Comparison of ENCODE assay signal across 9 cellular contexts in genomic region chr12:50224026-50224692, GRCh38. TPM values are rescaled to one million over a fixed set of nuclear protein-coding genes. Genes with fewer than 3 reads are reported as not detected.
DNase-seq lines count a peak whose midpoint lies in the region; ATAC-seq, FAIRE-seq and TF ChIP-seq lines count a peak whose summit lies in the region.
"Had no signal": no experiment of that assay in that cellular context is flagged by ENCODE, and none has a peak within 500 bp of the region (broad histone marks: within the 10 kb centered on the region; RNA-seq: fewer than 3 reads in every experiment).

No MANE protein-coding gene starts in this region.

- no peak overlapping the region for H3K4me2 ChIP-seq in HepG2 (ENCODE audit: low read depth, low read length)

- H3K9ac ChIP-seq in HepG2 (ENCODE audit: insufficient read depth, low read depth, low read length): no peak overlapping the region

- H3K4me1 ChIP-seq in ACC112 (ENCODE audit: control insufficient read depth, insufficient read depth, low read length, unreplicated experiment) (peaks cover 18% of the 10 kb centered on the region), HepG2 (ENCODE audit: insufficient read depth, low read length) (peaks cover 9% of the 10 kb centered on the region; the same call in 1 of the 2 replicates)

- H2AFZ ChIP-seq in ACC112 (ENCODE audit: low read length, unreplicated experiment): no peak overlapping the region
- H2AFZ ChIP-seq in HepG2 (ENCODE audit: low read length): no peak overlapping the region

- H3K27ac ChIP-seq in ACC112 (ENCODE audit: low read depth, low read length): peak overlapping the region; percentile 62
- H3K27ac ChIP-seq in HepG2 (ENCODE audit: extremely low read length, insufficient read depth, low read length): no peak overlapping the region

- no peak for TF ChIP-seq EP300 in HepG2 (IDR thresholded peaks at IDR 0.05; ENCODE audit: low read depth in 2 of 2, low read length in 2 of 2)
- TF ChIP-seq EP300 in HepG2 (CRISPR knock-in tag; IDR thresholded peaks at IDR 0.05; ENCODE audit: borderline replicate concordance): no peak

- POLR2A ChIA-PET in HepG2 (lab: Yijun Ruan, JAX): interaction anchor here (0.6 to 1.1 kb wide), 2 partner anchors 60 to 1028 kb away, joined by 3 to 5 read pairs; partner anchors contain the start of gene LIMA1

- H3K4me3 Mint-ChIP-seq in activated T-helper 2 cell treated with anti-CD3 and anti-CD28 coated beads, Interferon-gamma antibody, Interleukin-2, Interleukin-4, amounts not matched to agents 10 μg/mL and 5 μg/mL and 100 μg/mL, durations not matched to agents 14 hours and 24 hours and 36 hours (ENCODE audit: low read depth): peak overlapping the region; percentile 53

- TF ChIP-seq POLR2A in HepG2 (IDR thresholded peaks at IDR 0.05; ENCODE audit: insufficient read depth in 1 of 2, low read depth in 2 of 2, low read length in 2 of 2): no peak

- H3K36me3 Mint-ChIP-seq in activated T-helper 2 cell treated with anti-CD3 and anti-CD28 coated beads, Interferon-gamma antibody, Interleukin-2, Interleukin-4, amounts not matched to agents 10 μg/mL and 5 μg/mL and 100 μg/mL, durations not matched to agents 14 hours and 24 hours and 36 hours (ENCODE audit: low read depth): peaks cover 17% of the 10 kb centered on the region

- H3K9me3 Mint-ChIP-seq in activated T-helper 2 cell treated with anti-CD3 and anti-CD28 coated beads, Interferon-gamma antibody, Interleukin-2, Interleukin-4, amounts not matched to agents 10 μg/mL and 5 μg/mL and 100 μg/mL, durations not matched to agents 14 hours and 24 hours and 36 hours: no peaks in the 10 kb centered on the region

- no peak for TF ChIP-seq CTCF in HepG2 (CRISPR knock-in tag; IDR thresholded peaks at IDR 0.05)

- no peaks in the 10 kb centered on the region for H3K9me3 ChIP-seq in HepG2 (ENCODE audit: low read length)

- FAIRE-seq in HepG2 (lab: Jason Lieb, UNC): no peak
- FAIRE-seq: GM18507 had no signal

- 65% methylated on average over 2 of the region's 2 CpGs for WGBS in HepG2 (ENCODE audit: low lambda C conversion rate)

- peak overlapping the region; percentile 62 for H3K27ac Mint-ChIP-seq in activated T-helper 2 cell treated with anti-CD3 and anti-CD28 coated beads, Interferon-gamma antibody, Interleukin-2, Interleukin-4, amounts not matched to agents 10 μg/mL and 5 μg/mL and 100 μg/mL, durations not matched to agents 14 hours and 24 hours and 36 hours

- BruUV-seq in HepG2 (replicated peaks; lab: Mats Ljungman, UMichigan): no TSS peak

- in situ Hi-C loops in HepG2 (cut with HindIII; ENCODE audit: extremely low pct_ligation_motif_present, low pct_unique_long_range_greater_than_20kb): no loop called here

- H3K4me3 ChIP-seq in ACC112 (ENCODE audit: low read depth, low read length): no peak overlapping the region
- no peak overlapping the region for H3K4me3 ChIP-seq in HepG2 (replicated peaks in 1 of 3; ENCODE audit: insufficient read depth in 1 of 3, low read depth in 2 of 3, low read length in 3 of 3)

- no peaks in the 10 kb centered on the region for H3K36me3 ChIP-seq in ACC112 (ENCODE audit: insufficient read depth, low read length)
- H3K36me3 ChIP-seq in HepG2 (replicated peaks in 1 of 2; ENCODE audit: control insufficient read depth in 1 of 2, insufficient read depth in 2 of 2, low read length in 2 of 2): 0 out of 5 replicates have a peak, but pooled peaks cover 0 to 6% of the 10 kb centered on the region in 2 experiments

- no peaks in the 10 kb centered on the region for H3K27me3 Mint-ChIP-seq in activated T-helper 2 cell treated with anti-CD3 and anti-CD28 coated beads, Interferon-gamma antibody, Interleukin-2, Interleukin-4, amounts not matched to agents 10 μg/mL and 5 μg/mL and 100 μg/mL, durations not matched to agents 14 hours and 24 hours and 36 hours (ENCODE audit: low read depth)

- H4K20me1 ChIP-seq in HepG2 (ENCODE audit: insufficient read depth, low read length): no peaks in the 10 kb centered on the region

- H3K79me2 ChIP-seq in ACC112 (ENCODE audit: control insufficient read depth, insufficient read depth, low read length, unreplicated experiment) (peaks cover 29% of the 10 kb centered on the region), HepG2 (ENCODE audit: insufficient read depth, low read length) (no peaks in the 10 kb centered on the region)

- intact Hi-C loops in activated T-helper 2 cell treated with anti-CD3 and anti-CD28 coated beads, Interferon-gamma antibody, Interleukin-2, Interleukin-4, amounts not matched to agents 10 μg/mL and 5 μg/mL and 100 μg/mL, durations not matched to agents 14 hours and 24 hours and 36 hours (cut with micrococcal nuclease): loop anchor here (5.0 kb wide), 1 partner anchor 178 kb away; the partner anchor contains the start of gene LARP4
- intact Hi-C loops in HepG2 (cut with micrococcal nuclease; ENCODE audit: unreplicated experiment): no loop called here

- peak; percentile 93 for DNase-seq in NCI-H2196 (lab: John Stamatoyannopoulos, UW; ENCODE audit: unreplicated experiment)
- peak; percentile 45 for DNase-seq in activated T-helper 2 cell treated with anti-CD3 and anti-CD28 coated beads, Interferon-gamma antibody, Interleukin-2, Interleukin-4, amounts not matched to agents 10 μg/mL and 5 μg/mL and 100 μg/mL, durations not matched to agents 14 hours and 24 hours and 36 hours (ENCODE audit: low spot score)
- peak; percentile 79 for DNase-seq in HepG2 (ENCODE audit: low spot score)
- DNase-seq in middle frontal gyrus (ENCODE audit: extremely low spot score, low spot score): no peak
- DNase-seq in NCI-H748 treated with DMSO at 0.1 percent for 48 hours (lab: John Stamatoyannopoulos, UW): no peak

- CTCF ChIA-PET in HepG2 (lab: Yijun Ruan, JAX; ENCODE audit: low intra/inter-chr PET ratio, low total read pairs): no interaction called here

- H3K27me3 ChIP-seq in ACC112 (ENCODE audit: insufficient read depth, low read length): no peaks in the 10 kb centered on the region
- H3K27me3 ChIP-seq in HepG2 (ENCODE audit: control insufficient read depth in 1 of 2, insufficient read depth in 2 of 2, low read length in 2 of 2): no peaks in the 10 kb centered on the region

- peaks cover 18% of the 10 kb centered on the region for H3K4me1 Mint-ChIP-seq in activated T-helper 2 cell treated with anti-CD3 and anti-CD28 coated beads, Interferon-gamma antibody, Interleukin-2, Interleukin-4, amounts not matched to agents 10 μg/mL and 5 μg/mL and 100 μg/mL, durations not matched to agents 14 hours and 24 hours and 36 hours (ENCODE audit: low read depth)

- ATAC-seq in GM19463 (IDR thresholded peaks at IDR 0.05; ENCODE audit: unreplicated experiment): peak; percentile 49
- ATAC-seq in HepG2: peak; percentile 52; the same call in 1 of the 3 replicates
- ATAC-seq in HG02571 (IDR thresholded peaks at IDR 0.05; ENCODE audit: unreplicated experiment): no peak

- no peak for TF ChIP-seq RAD21 in HepG2 (CRISPR knock-in tag; IDR thresholded peaks at IDR 0.05)

RNA-seq across cellular contexts. Expression of gene CERS5, which starts 57.0 kb away (rescaled TPM):
- 114 and 115 TPM in 2 replicates for total RNA-seq in activated T-helper 2 cell treated with anti-CD3 and anti-CD28 coated beads, Interferon-gamma antibody, Interleukin-2, Interleukin-4, amounts not matched to agents 10 μg/mL and 5 μg/mL and 100 μg/mL, durations not matched to agents 14 hours and 24 hours and 36 hours
- total RNA-seq in HepG2 (2016; rRNA removed; fragmentation: Illumina TruSeq; extraction: Trizol): 15.3 and 22.3 TPM in 2 replicates
- 10.3 and 12.1 TPM in 2 replicates for total RNA-seq in HepG2 (2016; cell fraction: cytosol; rRNA removed; fragmentation: Illumina TruSeq; extraction: Trizol; ENCODE audit: low read depth)
- 13.6 and 22.8 TPM in 2 replicates for total RNA-seq in HepG2 (2016; cell fraction: insoluble cytoplasmic fraction; rRNA removed; fragmentation: Illumina TruSeq; extraction: Trizol)
- total RNA-seq in HepG2 (2016; cell fraction: membrane; rRNA removed; fragmentation: Illumina TruSeq; extraction: Trizol): 18.3 and 19.2 TPM in 2 replicates
- total RNA-seq in HepG2 (2016; cell fraction: nucleus; rRNA removed; fragmentation: Illumina TruSeq; extraction: Trizol): 34.1 and 37.5 TPM in 2 replicates
- polyA plus RNA-seq in HepG2 (2011; rRNA removed): 37.5 and 48.8 TPM in 2 replicates
- polyA plus RNA-seq in HepG2 (2011; cell fraction: cytosol; rRNA removed): 24.8 and 42.9 TPM in 2 replicates
- polyA plus RNA-seq in HepG2 (2011; cell fraction: nucleus; rRNA removed): 37.4 and 42.7 TPM in 2 replicates
- 18.5 and 22.9 TPM in 2 replicates for polyA plus RNA-seq in HepG2 (2012)
- 11.3 and 11.6 TPM in 2 replicates for polyA plus RNA-seq in HepG2 (2016; cell fraction: cytosol; fragmentation: Illumina TruSeq; extraction: Trizol; ENCODE audit: low read depth)
- polyA plus RNA-seq in HepG2 (2016; cell fraction: insoluble cytoplasmic fraction; fragmentation: Illumina TruSeq; extraction: Trizol; ENCODE audit: low read depth): 16.0 and 16.6 TPM in 2 replicates
- polyA plus RNA-seq in HepG2 (2016; cell fraction: membrane; fragmentation: Illumina TruSeq; extraction: Trizol; ENCODE audit: low read depth): 17.8 and 18.4 TPM in 2 replicates
- polyA plus RNA-seq in HepG2 (2016; cell fraction: nucleus; fragmentation: Illumina TruSeq; extraction: Trizol; ENCODE audit: insufficient read depth, low read depth): 69.6 and 73.1 TPM in 2 replicates
- polyA minus RNA-seq in HepG2 (2011; rRNA and poly(A)+ RNA removed; ENCODE audit: low replicate concordance): 54.7 and 68.3 TPM in 2 replicates
- 16.2 and 19.3 TPM in 2 replicates for polyA minus RNA-seq in HepG2 (2011; cell fraction: cytosol; rRNA and poly(A)+ RNA removed)
- 29.5 and 31.8 TPM in 2 replicates for polyA minus RNA-seq in HepG2 (2011; cell fraction: nucleus; rRNA and poly(A)+ RNA removed)

RNA-seq across cellular contexts. Expression of gene LIMA1, which starts 59.2 kb away (rescaled TPM):
- 331 and 333 TPM in 2 replicates for total RNA-seq in activated T-helper 2 cell treated with anti-CD3 and anti-CD28 coated beads, Interferon-gamma antibody, Interleukin-2, Interleukin-4, amounts not matched to agents 10 μg/mL and 5 μg/mL and 100 μg/mL, durations not matched to agents 14 hours and 24 hours and 36 hours
- 13.0 and 19.3 TPM in 2 replicates for total RNA-seq in HepG2 (2016; rRNA removed; fragmentation: Illumina TruSeq; extraction: Trizol)
- 0.91 and 1.6 TPM in 2 replicates for total RNA-seq in HepG2 (2016; cell fraction: cytosol; rRNA removed; fragmentation: Illumina TruSeq; extraction: Trizol; ENCODE audit: low read depth)
- 12.8 and 15.0 TPM in 2 replicates for total RNA-seq in HepG2 (2016; cell fraction: insoluble cytoplasmic fraction; rRNA removed; fragmentation: Illumina TruSeq; extraction: Trizol)
- 4.2 and 5.4 TPM in 2 replicates for total RNA-seq in HepG2 (2016; cell fraction: membrane; rRNA removed; fragmentation: Illumina TruSeq; extraction: Trizol)
- total RNA-seq in HepG2 (2016; cell fraction: nucleus; rRNA removed; fragmentation: Illumina TruSeq; extraction: Trizol): 14.1 and 15.9 TPM in 2 replicates
- polyA plus RNA-seq in HepG2 (2011; rRNA removed): 13.9 and 19.8 TPM in 2 replicates
- 5.0 and 7.4 TPM in 2 replicates for polyA plus RNA-seq in HepG2 (2011; cell fraction: cytosol; rRNA removed)
- polyA plus RNA-seq in HepG2 (2011; cell fraction: nucleus; rRNA removed): 8.8 and 9.7 TPM in 2 replicates
- polyA plus RNA-seq in HepG2 (2012): 11.5 and 11.9 TPM in 2 replicates
- polyA plus RNA-seq in HepG2 (2016; cell fraction: cytosol; fragmentation: Illumina TruSeq; extraction: Trizol; ENCODE audit: low read depth): 0.72 and 1.1 TPM in 2 replicates
- 21.3 and 21.6 TPM in 2 replicates for polyA plus RNA-seq in HepG2 (2016; cell fraction: insoluble cytoplasmic fraction; fragmentation: Illumina TruSeq; extraction: Trizol; ENCODE audit: low read depth)
- 1.9 and 2.7 TPM in 2 replicates for polyA plus RNA-seq in HepG2 (2016; cell fraction: membrane; fragmentation: Illumina TruSeq; extraction: Trizol; ENCODE audit: low read depth)
- 17.1 and 18.0 TPM in 2 replicates for polyA plus RNA-seq in HepG2 (2016; cell fraction: nucleus; fragmentation: Illumina TruSeq; extraction: Trizol; ENCODE audit: insufficient read depth, low read depth)
- 21.1 and 72.7 TPM in 2 replicates for polyA minus RNA-seq in HepG2 (2011; rRNA and poly(A)+ RNA removed; ENCODE audit: low replicate concordance)
- polyA minus RNA-seq in HepG2 (2011; cell fraction: cytosol; rRNA and poly(A)+ RNA removed): 12.9 and 14.3 TPM in 2 replicates
- polyA minus RNA-seq in HepG2 (2011; cell fraction: nucleus; rRNA and poly(A)+ RNA removed): 22.8 and 23.7 TPM in 2 replicates

Comparison
In these comparisons a context has a peak if more than half of its experiments do, and no peak if none do; other contexts are left out.
1. DNase-seq: peak in NCI-H2196 (single experiment), activated T-helper 2 cell treated with anti-CD3 and anti-CD28 coated beads, Interferon-gamma antibody, Interleukin-2, Interleukin-4, amounts not matched to agents 10 μg/mL and 5 μg/mL and 100 μg/mL, durations not matched to agents 14 hours and 24 hours and 36 hours (single experiment) and HepG2 (single experiment); none in middle frontal gyrus (single experiment) and NCI-H748 treated with DMSO at 0.1 percent for 48 hours (single experiment).
2. RNA of gene LIMA1, which starts 59.2 kb away (total RNA-seq): 331 to 333 TPM in activated T-helper 2 cell treated with anti-CD3 and anti-CD28 coated beads, Interferon-gamma antibody, Interleukin-2, Interleukin-4, amounts not matched to agents 10 μg/mL and 5 μg/mL and 100 μg/mL, durations not matched to agents 14 hours and 24 hours and 36 hours; 0.91 to 19.3 TPM in HepG2; every median in the first group is over 10 times any median in the second.